ENCODE assay signal across 36 cellular contexts in the genomic region with DNA sequence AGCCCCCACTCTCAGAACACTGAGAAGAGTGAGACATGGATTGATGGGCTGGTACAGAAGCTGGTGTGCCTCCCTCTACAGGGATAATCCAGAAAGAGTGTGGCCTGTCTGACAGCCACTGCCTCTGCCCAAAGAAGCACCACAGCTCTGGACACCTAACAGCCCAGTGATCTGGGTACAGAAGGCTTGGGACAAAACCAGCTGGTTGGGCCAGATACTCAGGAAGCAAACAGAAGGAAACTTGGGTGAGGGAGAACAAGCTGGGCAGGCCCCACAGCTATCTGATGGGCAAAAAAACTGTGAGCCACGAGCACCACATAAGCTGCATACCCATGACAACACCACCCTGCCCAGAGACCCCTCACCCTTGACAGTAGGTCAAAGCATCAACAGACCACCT. TPM values are rescaled to one million over a fixed set of nuclear protein-coding genes. Genes with fewer than 3 reads are reported as not detected.
"Had no signal": no experiment of that assay in that cellular context is flagged by ENCODE, and none has a peak within 500 bp of the region (broad histone marks: within the 10 kb centered on the region; RNA-seq: fewer than 3 reads in every experiment).

No MANE protein-coding gene starts in this region.

- H3K27ac Mint-ChIP-seq: activated B cell treated with CpG ODN at 0.5 μM for 24 hours; activated CD4-positive, alpha-beta memory T cell treated with anti-CD3 and anti-CD28 coated beads for 36 hours; activated CD4-positive, alpha-beta T cell treated with anti-CD3 and anti-CD28 coated beads, Interleukin-2, amount 10 ng/mL, durations not matched to agents 24 days and 14 days; activated CD8-positive, alpha-beta T cell treated with anti-CD3 and anti-CD28 coated beads for 36 hours; activated naive CD4-positive, alpha-beta T cell treated with anti-CD3 and anti-CD28 coated beads for 36 hours; activated naive CD4-positive, alpha-beta T cell treated with anti-CD3 and anti-CD28 coated beads, Interleukin-2, amount 50 U/mL, for 72 hours; activated naive CD8-positive, alpha-beta T cell treated with anti-CD3 and anti-CD28 coated beads for 36 hours; activated T-cell treated with anti-CD3 and anti-CD28 coated beads, Interleukin-2, amount 50 U/mL, for 72 hours; activated T-helper 1 cell treated with anti-CD3 and anti-CD28 coated beads, Interleukin-12 subunit alpha, Interleukin-12 subunit beta, Interleukin-2, Interleukin-4 antibody, amounts not matched to agents 30 ng/mL and 10 ng/mL and 1 ng/mL, durations not matched to agents 14 hours and 24 hours and 36 hours; activated T-helper 17 cell treated with anti-CD3 and anti-CD28 coated beads, Interleukin-2, amount 50 U/mL, for 72 hours; brain; T-cell; T-helper 17 cell had no signal

- H3K4me1 ChIP-seq: adrenal gland, ascending aorta had no signal

- H3K4me3 Mint-ChIP-seq: activated B cell treated with CpG ODN at 0.5 μM for 24 hours; activated CD4-positive, alpha-beta memory T cell treated with anti-CD3 and anti-CD28 coated beads for 36 hours; activated CD4-positive, alpha-beta T cell treated with anti-CD3 and anti-CD28 coated beads, Interleukin-2, amount 10 ng/mL, durations not matched to agents 24 days and 14 days; activated CD8-positive, alpha-beta T cell treated with anti-CD3 and anti-CD28 coated beads for 36 hours; activated naive CD4-positive, alpha-beta T cell treated with anti-CD3 and anti-CD28 coated beads for 36 hours; activated naive CD8-positive, alpha-beta T cell treated with anti-CD3 and anti-CD28 coated beads for 36 hours; activated T-cell treated with anti-CD3 and anti-CD28 coated beads, Interleukin-2, amount 50 U/mL, for 4 hours; activated T-cell treated with anti-CD3 and anti-CD28 coated beads, Interleukin-2, amount 50 U/mL, for 72 hours; activated T-helper 1 cell treated with anti-CD3 and anti-CD28 coated beads, Interleukin-12 subunit alpha, Interleukin-12 subunit beta, Interleukin-2, Interleukin-4 antibody, amounts not matched to agents 30 ng/mL and 10 ng/mL and 1 ng/mL, durations not matched to agents 14 hours and 24 hours and 36 hours; activated T-helper 17 cell treated with anti-CD3 and anti-CD28 coated beads, Interleukin-2, amount 50 U/mL, for 72 hours; brain; central memory CD8-positive, alpha-beta T cell; T-cell; T-helper 17 cell had no signal

- DNase-seq: activated B cell treated with CpG ODN at 0.5 μM for 24 hours; activated CD4-positive, alpha-beta memory T cell treated with anti-CD3 and anti-CD28 coated beads for 36 hours; activated CD4-positive, alpha-beta T cell treated with anti-CD3 and anti-CD28 coated beads for 4 hours; activated CD4-positive, alpha-beta T cell treated with anti-CD3 and anti-CD28 coated beads, Interleukin-2, amount 10 ng/mL, durations not matched to agents 24 days and 14 days; activated CD4-positive, alpha-beta T cell treated with anti-CD3 and anti-CD28 coated beads, Interleukin-2, amount 50 U/mL, for 1 hour; activated CD4-positive, alpha-beta T cell treated with anti-CD3 and anti-CD28 coated beads, Interleukin-2, amount 50 U/mL, for 4 hours; activated CD4-positive, CD25-positive, alpha-beta regulatory T cell treated with anti-CD3 and anti-CD28 coated beads, Interleukin-2, amount 50 U/mL, for 72 hours; activated CD8-positive, alpha-beta memory T cell treated with anti-CD3 and anti-CD28 coated beads, Interleukin-2, amount 50 U/mL, for 4 hours; activated CD8-positive, alpha-beta T cell treated with anti-CD3 and anti-CD28 coated beads for 36 hours; activated effector memory CD4-positive, alpha-beta T cell treated with anti-CD3 and anti-CD28 coated beads, Interleukin-2, amount 50 U/mL, for 16 hours; activated gamma-delta T cell treated with Interleukin-2 at 50 U/mL for 16 hours; activated naive CD4-positive, alpha-beta T cell; activated naive CD4-positive, alpha-beta T cell treated with anti-CD3 and anti-CD28 coated beads for 36 hours; activated naive CD4-positive, alpha-beta T cell treated with anti-CD3 and anti-CD28 coated beads, Interleukin-2, amount 50 U/mL, for 16 hours; activated naive CD8-positive, alpha-beta T cell treated with anti-CD3 and anti-CD28 coated beads for 36 hours; activated T-cell treated with anti-CD3 and anti-CD28 coated beads for 4 hours; activated T-cell treated with anti-CD3 and anti-CD28 coated beads, Interleukin-2, amount 50 U/mL, for 1 hour; activated T-cell treated with anti-CD3 and anti-CD28 coated beads, Interleukin-2, amount 50 U/mL, for 4 hours; activated T-cell treated with anti-CD3 and anti-CD28 coated beads, Interleukin-2, amount 50 U/mL, for 72 hours; adrenal gland; amniotic stem cell; caudate nucleus; T-cell; T-helper 17 cell; T1000 had no signal

- H3K4me1 Mint-ChIP-seq: activated B cell treated with CpG ODN at 0.5 μM for 24 hours; activated CD4-positive, alpha-beta T cell treated with anti-CD3 and anti-CD28 coated beads, Interleukin-2, amount 10 ng/mL, durations not matched to agents 24 days and 14 days; activated naive CD8-positive, alpha-beta T cell treated with anti-CD3 and anti-CD28 coated beads for 36 hours; activated T-helper 17 cell treated with anti-CD3 and anti-CD28 coated beads, Interleukin-2, amount 50 U/mL, for 72 hours; brain; central memory CD8-positive, alpha-beta T cell; T-cell; T-helper 17 cell had no signal

- H3K27me3 ChIP-seq: adrenal gland, ascending aorta, cardiac muscle cell had no signal

- H3K27ac ChIP-seq: adrenal gland, ascending aorta, cardiac muscle cell, VCaP had no signal

- H3K36me3 Mint-ChIP-seq: activated CD4-positive, alpha-beta memory T cell treated with anti-CD3 and anti-CD28 coated beads for 36 hours; activated naive CD4-positive, alpha-beta T cell treated with anti-CD3 and anti-CD28 coated beads, Interleukin-2, amount 50 U/mL, for 72 hours; activated naive CD8-positive, alpha-beta T cell treated with anti-CD3 and anti-CD28 coated beads for 36 hours; brain; T-cell had no signal

- H3K9me3 ChIP-seq: adrenal gland, ascending aorta had no signal

- H3K36me3 ChIP-seq: adrenal gland, ascending aorta, cardiac muscle cell had no signal

- ATAC-seq: activated CD8-positive, alpha-beta T cell treated with anti-CD3 and anti-CD28 coated beads for 36 hours; activated naive CD4-positive, alpha-beta T cell treated with anti-CD3 and anti-CD28 coated beads, Interleukin-2, amount 50 U/mL, for 72 hours; activated T-cell treated with anti-CD3 and anti-CD28 coated beads, Interleukin-2, amount 50 U/mL, for 4 hours; activated T-cell treated with anti-CD3 and anti-CD28 coated beads, Interleukin-2, amount 50 U/mL, for 72 hours; activated T-helper 17 cell treated with anti-CD3 and anti-CD28 coated beads, Interleukin-2, amount 50 U/mL, for 72 hours; T-cell; T-helper 17 cell had no signal

- H3K27me3 Mint-ChIP-seq: activated B cell treated with CpG ODN at 0.5 μM for 24 hours; activated CD4-positive, alpha-beta memory T cell treated with anti-CD3 and anti-CD28 coated beads for 36 hours; activated CD4-positive, alpha-beta T cell treated with anti-CD3 and anti-CD28 coated beads, Interleukin-2, amount 10 ng/mL, durations not matched to agents 24 days and 14 days; activated naive CD8-positive, alpha-beta T cell treated with anti-CD3 and anti-CD28 coated beads for 36 hours; activated T-helper 17 cell treated with anti-CD3 and anti-CD28 coated beads, Interleukin-2, amount 50 U/mL, for 72 hours; central memory CD8-positive, alpha-beta T cell; T-cell; T-helper 17 cell had no signal

- H3K4me3 ChIP-seq: adrenal gland, ascending aorta, cardiac muscle cell had no signal

RNA-seq across cellular contexts. Expression of gene TMPRSS11F, which starts 46.9 kb away (rescaled TPM):
- total RNA-seq: activated B cell treated with CpG ODN at 0.5 μM for 24 hours; activated CD4-positive, alpha-beta memory T cell treated with anti-CD3 and anti-CD28 coated beads for 36 hours; activated CD4-positive, alpha-beta T cell treated with anti-CD3 and anti-CD28 coated beads, Interleukin-2, amount 10 ng/mL, durations not matched to agents 24 days and 14 days; activated CD8-positive, alpha-beta memory T cell treated with anti-CD3 and anti-CD28 coated beads for 36 hours; activated CD8-positive, alpha-beta T cell treated with anti-CD3 and anti-CD28 coated beads for 36 hours; activated naive CD4-positive, alpha-beta T cell treated with anti-CD3 and anti-CD28 coated beads for 36 hours; activated naive CD4-positive, alpha-beta T cell treated with anti-CD3 and anti-CD28 coated beads, Interleukin-2, amount 50 U/mL, for 72 hours; activated naive CD8-positive, alpha-beta T cell treated with anti-CD3 and anti-CD28 coated beads for 36 hours; activated T-cell treated with anti-CD3 and anti-CD28 coated beads, Interleukin-2, amount 50 U/mL, for 4 hours; activated T-cell treated with anti-CD3 and anti-CD28 coated beads, Interleukin-2, amount 50 U/mL, for 72 hours; activated T-helper 1 cell treated with anti-CD3 and anti-CD28 coated beads, Interleukin-12 subunit alpha, Interleukin-12 subunit beta, Interleukin-2, Interleukin-4 antibody, amounts not matched to agents 30 ng/mL and 10 ng/mL and 1 ng/mL, durations not matched to agents 14 hours and 24 hours and 36 hours; activated T-helper 17 cell treated with anti-CD3 and anti-CD28 coated beads, Interleukin-2, amount 50 U/mL, for 72 hours; adrenal gland; ascending aorta; cardiac muscle cell; T-cell; T-helper 1 cell treated with Interleukin-12 subunit alpha and Interleukin-12 subunit beta and Interleukin-4 antibody, amounts not matched to agents 30 ng/mL and 1 ng/mL, for 36 hours; T-helper 17 cell; T-helper 2 cell treated with Interferon-gamma antibody and Interleukin-4, amounts not matched to agents 100 ng/mL and 5 ng/mL, for 36 hours had no signal
- polyA plus RNA-seq: adrenal gland, cardiac muscle cell had no signal
